In the genomic region with DNA sequence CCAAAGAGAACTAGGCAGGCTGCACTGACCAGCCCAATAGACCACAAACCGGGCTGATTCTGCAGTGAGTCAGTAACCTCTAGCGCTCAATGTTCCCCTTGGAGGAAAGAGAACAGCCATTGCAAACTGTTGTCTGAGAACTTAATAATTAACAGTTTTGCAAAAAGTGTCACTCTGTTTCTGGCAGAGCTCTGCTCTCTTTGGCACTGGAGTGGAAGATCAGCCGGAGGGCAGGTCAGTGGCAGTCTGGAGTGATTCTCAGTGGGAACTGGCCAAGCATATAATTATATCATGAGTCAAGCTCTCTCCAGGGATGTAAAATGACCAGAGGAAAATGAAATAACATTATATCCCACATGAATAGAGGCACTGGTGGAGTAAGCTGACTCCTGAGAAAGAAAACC, we compare ENCODE assay signal across 12 cellular contexts.
DNase-seq lines count a peak whose midpoint lies in the region; ATAC-seq and TF ChIP-seq lines count a peak whose summit lies in the region.
"Had no signal": no experiment of that assay in that cellular context is flagged by ENCODE, and none has a peak within 500 bp of the region (broad histone marks: within the 10 kb centered on the region; RNA-seq: fewer than 3 reads in every experiment).

No MANE protein-coding gene starts in this region.

- intact Hi-C loops in Right ventricle myocardium superior (cut with DNase I): no loop called here

- TF ChIP-seq CTCF in retinal pigment epithelial cell (conservative IDR thresholded peaks at IDR 0.05; ENCODE audit: low read depth, low read length): no peak

- in situ Hi-C loops in G401 (cut with HindIII; ENCODE audit: low sequenced_read_pairs): no loop called here

- ATAC-seq in SK-N-SH treated with all-trans-retinoic acid at 6 μM for 48 hours (peak; percentile 95), Right ventricle myocardium superior (ENCODE audit: poor library complexity) (peak; percentile 89)
- ATAC-seq: WTC11 had no signal

- DNase-seq in G401 (ENCODE audit: low spot score) (peak; percentile 18), Right ventricle myocardium superior (peak; percentile 50), retinal pigment epithelial cell (ENCODE audit: low read depth) (peak; percentile 48), LoVo (ENCODE audit: low spot score) (no peak), SKM-1 (lab: John Stamatoyannopoulos, UW; ENCODE audit: unreplicated experiment) (no peak), NCI-H2196 (lab: John Stamatoyannopoulos, UW; ENCODE audit: unreplicated experiment) (no peak)
- DNase-seq in activated T-cell treated with anti-CD3 and anti-CD28 coated beads, Interleukin-2, amount 50 U/mL, for 1 hour: no peak
- DNase-seq: NCI-H524 treated with DMSO at 0.1 percent for 48 hours had no signal

- H3K4me3 ChIP-seq in retinal pigment epithelial cell (ENCODE audit: low read length): no peak overlapping the region
- H3K4me3 ChIP-seq: adrenal gland, tibial nerve had no signal

TF ChIP-seq in SK-N-SH treated with all-trans-retinoic acid at 6 μM for 48 hours, 23 proteins besides CTCF, POLR2A, EP300 and RAD21:
- TF ChIP-seq ZC3H10 (CRISPR knock-in tag; IDR thresholded peaks at IDR 0.05): peak; percentile 94
- TF ChIP-seq, protein P1, sequence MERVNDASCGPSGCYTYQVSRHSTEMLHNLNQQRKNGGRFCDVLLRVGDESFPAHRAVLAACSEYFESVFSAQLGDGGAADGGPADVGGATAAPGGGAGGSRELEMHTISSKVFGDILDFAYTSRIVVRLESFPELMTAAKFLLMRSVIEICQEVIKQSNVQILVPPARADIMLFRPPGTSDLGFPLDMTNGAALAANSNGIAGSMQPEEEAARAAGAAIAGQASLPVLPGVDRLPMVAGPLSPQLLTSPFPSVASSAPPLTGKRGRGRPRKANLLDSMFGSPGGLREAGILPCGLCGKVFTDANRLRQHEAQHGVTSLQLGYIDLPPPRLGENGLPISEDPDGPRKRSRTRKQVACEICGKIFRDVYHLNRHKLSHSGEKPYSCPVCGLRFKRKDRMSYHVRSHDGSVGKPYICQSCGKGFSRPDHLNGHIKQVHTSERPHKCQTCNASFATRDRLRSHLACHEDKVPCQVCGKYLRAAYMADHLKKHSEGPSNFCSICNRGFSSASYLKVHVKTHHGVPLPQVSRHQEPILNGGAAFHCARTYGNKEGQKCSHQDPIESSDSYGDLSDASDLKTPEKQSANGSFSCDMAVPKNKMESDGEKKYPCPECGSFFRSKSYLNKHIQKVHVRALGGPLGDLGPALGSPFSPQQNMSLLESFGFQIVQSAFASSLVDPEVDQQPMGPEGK (CRISPR knock-in tag; IDR thresholded peaks at IDR 0.05; ENCODE audit: borderline replicate concordance): no peak

Comparison
In these comparisons a context has a peak if more than half of its experiments do, and no peak if none do; other contexts are left out.
1. DNase-seq: peak in G401 (single experiment), Right ventricle myocardium superior (single experiment) and retinal pigment epithelial cell (single experiment); none in activated T-cell treated with anti-CD3 and anti-CD28 coated beads, Interleukin-2, amount 50 U/mL, for 1 hour (single experiment), LoVo (single experiment), SKM-1 (single experiment) and NCI-H2196 (single experiment).